In genomic region chr7:26399309-26399610, GRCh38 we compare ENCODE assay signal across 8 cellular contexts.
DNase-seq lines count a peak whose midpoint lies in the region; ATAC-seq and TF ChIP-seq lines count a peak whose summit lies in the region.

No MANE protein-coding gene starts in this region.

- no peaks in the 10 kb centered on the region for H3K36me3 ChIP-seq in MG63

- H3K27me3 ChIP-seq in MG63: peaks cover 6% of the 10 kb centered on the region; the same call in 1 of the 2 replicates

- TF ChIP-seq CTCF in C4-2B (conservative IDR thresholded peaks at IDR 0.05): peak; percentile 49
- peak; percentile 13 for TF ChIP-seq CTCF in cardiac fibroblast (IDR thresholded peaks at IDR 0.05; ENCODE audit: low read depth, low read length)

- H3K27ac ChIP-seq in C4-2B: peak overlapping the region; percentile 58

- ATAC-seq in left lobe of liver (peak; percentile 72), GM21381 (IDR thresholded peaks at IDR 0.05; ENCODE audit: unreplicated experiment) (no peak), HG02798 (IDR thresholded peaks at IDR 0.05; ENCODE audit: poor library complexity, unreplicated experiment) (no peak)

- no peaks in the 10 kb centered on the region for H3K9me3 ChIP-seq in MG63

- H3K4me3 ChIP-seq in MG63 (peak overlapping the region; percentile 51), cardiac fibroblast (replicated peaks in 1 of 2; ENCODE audit: low read depth in 2 of 2, low read length in 2 of 2) (peak overlapping the region; percentile 50 to 51)

- DNase-seq in MG63 (peak; percentile 32), cardiac fibroblast (ENCODE audit: low read depth in 2 of 2) (peak in 1 of 2 donors; percentile 16), left lobe of liver (ENCODE audit: low spot score) (no peak), superior temporal gyrus (ENCODE audit: extremely low spot score) (peak; percentile 49), middle frontal gyrus (ENCODE audit: extremely low spot score, low spot score) (no peak)

Comparison
In these comparisons a context has a peak if more than half of its experiments do, and no peak if none do; other contexts are left out.
1. DNase-seq: peak in MG63 (single experiment) and superior temporal gyrus (single experiment); none in left lobe of liver (single experiment) and middle frontal gyrus (single experiment).